Comparison of ENCODE assay signal across 15 cellular contexts in genomic region chrY:7415157-7415633, GRCh38.
"Had no signal": no experiment of that assay in that cellular context is flagged by ENCODE, and none has a peak within 500 bp of the region (broad histone marks: within the 10 kb centered on the region; RNA-seq: fewer than 3 reads in every experiment).

No MANE protein-coding gene starts in this region.

- H3K27me3 ChIP-seq: right lobe of liver had no signal

- H3K4me1 Mint-ChIP-seq: activated naive CD4-positive, alpha-beta T cell treated with anti-CD3 and anti-CD28 coated beads, Interleukin-2, amount 50 U/mL, for 24 hours; nephron progenitor cell; T-helper 17 cell had no signal

- H3K4me1 ChIP-seq: psoas muscle, right lobe of liver had no signal

- H3K9me3 Mint-ChIP-seq: activated naive CD4-positive, alpha-beta T cell treated with anti-CD3 and anti-CD28 coated beads, Interleukin-2, amount 50 U/mL, for 24 hours; activated T-cell treated with anti-CD3 and anti-CD28 coated beads, Interleukin-2, amount 50 U/mL, for 24 hours; nephron progenitor cell; type B pancreatic cell had no signal

- H3K9me3 ChIP-seq: psoas muscle, right lobe of liver had no signal

- ATAC-seq: left cardiac atrium; psoas muscle; stimulated activated naive B cell treated with anti-CD40 and anti-IgM and Interleukin-4, amounts not matched to agents 10 μg/mL and 1 μg/mL and 100 μg/mL, for 72 hours; T-helper 17 cell had no signal

- H3K4me3 ChIP-seq: coronary artery, psoas muscle, right lobe of liver had no signal

- H3K27ac ChIP-seq: coronary artery, psoas muscle, right lobe of liver had no signal

- H3K27ac Mint-ChIP-seq: activated naive CD4-positive, alpha-beta T cell treated with anti-CD3 and anti-CD28 coated beads, Interleukin-2, amount 50 U/mL, for 24 hours; activated T-cell treated with anti-CD3 and anti-CD28 coated beads, Interleukin-2, amount 50 U/mL, for 24 hours; nephron progenitor cell; stimulated activated naive B cell treated with anti-CD40 and anti-IgM and Interleukin-4, amounts not matched to agents 10 μg/mL and 1 μg/mL and 100 μg/mL, for 72 hours; T-helper 17 cell; type B pancreatic cell had no signal

- H3K4me3 Mint-ChIP-seq: activated naive CD4-positive, alpha-beta T cell treated with anti-CD3 and anti-CD28 coated beads, Interleukin-2, amount 50 U/mL, for 24 hours; activated T-cell treated with anti-CD3 and anti-CD28 coated beads, Interleukin-2, amount 50 U/mL, for 24 hours; nephron progenitor cell; stimulated activated naive B cell treated with anti-CD40 and anti-IgM and Interleukin-4, amounts not matched to agents 10 μg/mL and 1 μg/mL and 100 μg/mL, for 72 hours; T-helper 17 cell; type B pancreatic cell had no signal

- H3K27me3 Mint-ChIP-seq: activated naive CD4-positive, alpha-beta T cell treated with anti-CD3 and anti-CD28 coated beads, Interleukin-2, amount 50 U/mL, for 24 hours; activated T-cell treated with anti-CD3 and anti-CD28 coated beads, Interleukin-2, amount 50 U/mL, for 24 hours; T-helper 17 cell; type B pancreatic cell had no signal

- H3K36me3 ChIP-seq: right lobe of liver had no signal

- DNase-seq: activated effector memory CD4-positive, alpha-beta T cell treated with Interleukin-2 at 50 U/mL for 16 hours; activated T-cell treated with anti-CD3 and anti-CD28 coated beads, Interleukin-2, amount 50 U/mL, for 24 hours; caudate nucleus; effector CD4-positive, alpha-beta T cell; left cardiac atrium; nephron progenitor cell; psoas muscle; stimulated activated CD4-positive, alpha-beta T cell treated with anti-CD3 and anti-CD28 coated beads, Interleukin-2, amount 100 ng/mL, for 24 hours; stimulated activated naive B cell treated with anti-CD40 and anti-IgM and Interleukin-4, amounts not matched to agents 10 μg/mL and 1 μg/mL and 100 μg/mL, for 72 hours; substantia nigra; T-helper 17 cell had no signal

- H3K36me3 Mint-ChIP-seq: activated naive CD4-positive, alpha-beta T cell treated with anti-CD3 and anti-CD28 coated beads, Interleukin-2, amount 50 U/mL, for 24 hours; type B pancreatic cell had no signal
